Comparison of ENCODE assay signal across 23 cellular contexts in genomic region chr6:28004350-28005123, GRCh38. TPM values are rescaled to one million over a fixed set of nuclear protein-coding genes. Genes with fewer than 3 reads are reported as not detected.
DNase-seq lines count a peak whose midpoint lies in the region; ATAC-seq, FAIRE-seq and TF ChIP-seq lines count a peak whose summit lies in the region.
"Had no signal": no experiment of that assay in that cellular context is flagged by ENCODE, and none has a peak within 500 bp of the region (broad histone marks: within the 10 kb centered on the region; RNA-seq: fewer than 3 reads in every experiment).

No MANE protein-coding gene starts in this region.

- H3K9me3 Mint-ChIP-seq in H9 = no peaks in the 10 kb centered on the region; a peak in 1 of 5 replicates

- no peak overlapping the region for H4K91ac ChIP-seq in H9 (ENCODE audit: insufficient read length, low read depth, low read length)
- no peak overlapping the region for H4K91ac ChIP-seq in neuronal stem cell (ENCODE audit: low read depth, low read length, poor library complexity)

- TF ChIP-seq CTCF in H9 (conservative IDR thresholded peaks at IDR 0.05) = no peak
- TF ChIP-seq CTCF in K562 (IDR thresholded peaks at IDR 0.05 in 2 of 3, conservative IDR thresholded peaks at IDR 0.05 in 1 of 3; ENCODE audit: insufficient read depth in 2 of 3, low read depth in 1 of 3, low read length in 3 of 3) = no peak

- TF ChIP-seq RAD21 in K562 (CRISPR knock-in tag; conservative IDR thresholded peaks at IDR 0.05 in 1 of 2, IDR thresholded peaks at IDR 0.05 in 1 of 2) = 0 out of 4 replicates have a peak, but pooled peaks of 1 of the 2 experiments have one; percentile 11

- no peak overlapping the region for H4K5ac ChIP-seq in H9 (ENCODE audit: insufficient read length, low read depth, low read length)

- H3K9me1 ChIP-seq in K562 (ENCODE audit: control insufficient read depth, insufficient read depth, low read length) = no peaks in the 10 kb centered on the region

- ATAC-seq in K562 = no peak
- ATAC-seq in GM18907 (IDR thresholded peaks at IDR 0.05; ENCODE audit: unreplicated experiment) = no peak
- ATAC-seq in GM19455 (IDR thresholded peaks at IDR 0.05; ENCODE audit: unreplicated experiment) = no peak
- ATAC-seq in HG02852 (IDR thresholded peaks at IDR 0.05; ENCODE audit: unreplicated experiment) = no peak
- ATAC-seq: PC-3 had no signal

- peaks cover 1% of the 10 kb centered on the region; the same call in 1 of the 2 replicates for H3K27me3 Mint-ChIP-seq in H9 (ENCODE audit: low read depth)

- H3K36me3 ChIP-seq in K562 (ENCODE audit: control insufficient read depth, insufficient read depth, low read length) = no peaks in the 10 kb centered on the region
- H3K36me3 ChIP-seq in iPS-20b (ENCODE audit: insufficient read depth, low read depth, low read length) = no peaks in the 10 kb centered on the region
- H3K36me3 ChIP-seq in neuronal stem cell (replicated peaks in 1 of 2; ENCODE audit: control insufficient read depth in 2 of 2, insufficient read depth in 2 of 2, low read length in 2 of 2) = no peaks in the 10 kb centered on the region
- H3K36me3 ChIP-seq: HAP-1 had no signal

- peak overlapping the region in 1 of 2 experiments; percentile 38; a peak in 1 of 5 replicates for H3K4me3 Mint-ChIP-seq in H9
- H3K4me3 Mint-ChIP-seq: CD8-positive, alpha-beta memory T cell had no signal

- no peaks in the 10 kb centered on the region for H3K79me2 ChIP-seq in H9 (ENCODE audit: insufficient read depth, low read length)
- no peaks in the 10 kb centered on the region for H3K79me2 ChIP-seq in K562 (ENCODE audit: control insufficient read depth, insufficient read depth, low read length)

- no peaks in the 10 kb centered on the region for H3K36me3 Mint-ChIP-seq in H9 (ENCODE audit: insufficient read depth in 1 of 3, low read depth in 3 of 3)

- POLR2A ChIA-PET in K562 (lab: Yijun Ruan, JAX) = interaction anchor here (0.6 kb wide), 1 partner anchor 362 kb away, joined by 3 read pairs; no protein-coding TSS in a partner anchor

- no peak overlapping the region for H3K23ac ChIP-seq in H9 (ENCODE audit: insufficient read length, low read depth, low read length)
- no peak overlapping the region for H3K23ac ChIP-seq in neuronal stem cell (ENCODE audit: low read depth, low read length, poor library complexity)

- H2BK5ac ChIP-seq in H9 (ENCODE audit: insufficient read length, low read length) (no peak overlapping the region), neuronal stem cell (ENCODE audit: low read length) (no peak overlapping the region)

- H2AFZ ChIP-seq in H9 (ENCODE audit: low read length) = no peak overlapping the region
- H2AFZ ChIP-seq in K562 (ENCODE audit: low read depth, low read length) = peak overlapping the region; percentile 69
- peak overlapping the region; percentile 25 for H2AFZ ChIP-seq in neuronal stem cell (ENCODE audit: low read length)

- peaks cover 12% of the 10 kb centered on the region; the same call in 1 of the 2 replicates for H3K4me1 ChIP-seq in H9 (ENCODE audit: insufficient read depth, low read length)
- peaks cover 8 to 21% of the 10 kb centered on the region in 2 experiments for H3K4me1 ChIP-seq in K562 (replicated peaks in 1 of 2; ENCODE audit: control insufficient read depth in 2 of 2, insufficient read depth in 2 of 2, low read length in 2 of 2)
- H3K4me1 ChIP-seq in iPS-20b (ENCODE audit: insufficient read depth, low read length) = peaks cover 28% of the 10 kb centered on the region; the same call in 1 of the 2 replicates
- H3K4me1 ChIP-seq in neuronal stem cell (ENCODE audit: control insufficient read depth in 2 of 2, insufficient read depth in 1 of 2, low read depth in 1 of 2, low read length in 2 of 2) = peaks cover 6 to 7% of the 10 kb centered on the region in 2 donors
- H3K4me1 ChIP-seq: HAP-1 had no signal

- peaks cover 39 to 42% of the 10 kb centered on the region in 2 experiments for H3K4me1 Mint-ChIP-seq in H9
- H3K4me1 Mint-ChIP-seq: CD8-positive, alpha-beta memory T cell had no signal

- no CpG with 5 or more reads among the region's 5 CpGs for WGBS in H9 (ENCODE audit: extremely low coverage, insufficient read length, low lambda C conversion rate)
- 39% methylated on average over 5 of the region's 5 CpGs for WGBS in K562 (ENCODE audit: insufficient coverage, low coverage, missing lambda C conversion rate)
- WGBS in neuronal stem cell (ENCODE audit: extremely low coverage in 2 of 2, insufficient read length in 2 of 2, insufficient replicate concordance in 1 of 2), 2 donors = no CpG with 5 or more reads among the region's 5 CpGs

- peak; percentile 23 for FAIRE-seq in K562 (lab: Jason Lieb, UNC)
- FAIRE-seq: A204.1, GM19239 had no signal

- H3K27ac ChIP-seq in H9 (ENCODE audit: insufficient read length, low read depth, low read length) (no peak overlapping the region), K562 (ENCODE audit: extremely low read depth, low read depth, low read length) (peak overlapping the region; percentile 19; the same call in 1 of the 3 replicates), iPS-20b (ENCODE audit: low read length) (no peak overlapping the region), neuronal stem cell (replicated peaks; ENCODE audit: low read length) (peak overlapping the region; percentile 25)
- H3K27ac ChIP-seq: C4-2B, HL-60 had no signal

- no peak overlapping the region for H3K56ac ChIP-seq in H9 (ENCODE audit: insufficient read length, low read depth, low read length)

- H2BK12ac ChIP-seq in H9 (ENCODE audit: insufficient read length, low read depth, low read length) = no peak overlapping the region
- H2BK12ac ChIP-seq in neuronal stem cell (ENCODE audit: low read length) = no peak overlapping the region

- H2AK5ac ChIP-seq in H9 (ENCODE audit: insufficient read length, low read length) (no peak overlapping the region), neuronal stem cell (ENCODE audit: low read depth, low read length) (no peak overlapping the region)

- no peak overlapping the region for H3K14ac ChIP-seq in H9 (ENCODE audit: insufficient read depth, low read length)
- no peak overlapping the region for H3K14ac ChIP-seq in neuronal stem cell (ENCODE audit: low read length)

- no peak overlapping the region for H3T11ph ChIP-seq in H9 (ENCODE audit: low read length)

- in situ Hi-C loops in K562 (cut with MboI) = no loop called here

- H3K9me3 ChIP-seq in H9 (ENCODE audit: control insufficient read depth, low read depth, low read length) (no peaks in the 10 kb centered on the region), K562 (replicated peaks; ENCODE audit: control insufficient read depth, insufficient read depth, low read depth, low read length) (no peaks in the 10 kb centered on the region), iPS-20b (ENCODE audit: insufficient read depth, low read depth, low read length) (no peaks in the 10 kb centered on the region), neuronal stem cell (replicated peaks in 1 of 2; ENCODE audit: control insufficient read depth in 2 of 2, insufficient read depth in 1 of 2, low read depth in 1 of 2, low read length in 2 of 2) (no peaks in the 10 kb centered on the region)
- H3K9me3 ChIP-seq: HAP-1 had no signal

- no peak overlapping the region for H2BK120ac ChIP-seq in H9 (ENCODE audit: low read depth, low read length, poor library complexity, severe bottlenecking)
- H2BK120ac ChIP-seq in neuronal stem cell (ENCODE audit: low read depth, low read length) = no peak overlapping the region

- CTCF ChIA-PET in K562 (lab: Yijun Ruan, JAX; ENCODE audit: low intra/inter-chr PET ratio) = no interaction called here

- BruUV-seq in K562 (replicated peaks; lab: Mats Ljungman, UMichigan) = no TSS peak

- H3K4me3 ChIP-seq in K562 (no peak overlapping the region), iPS-20b (ENCODE audit: low read length) (no peak overlapping the region; the same call in 1 of the 2 replicates), neuronal stem cell (ENCODE audit: low read length in 2 of 2) (no peak overlapping the region)
- H3K4me3 ChIP-seq: HAP-1 had no signal

- TF ChIP-seq EP300 in K562 (IDR thresholded peaks at IDR 0.05; ENCODE audit: low read length) = no peak

- no peak overlapping the region for H3K4me2 ChIP-seq in H9 (ENCODE audit: insufficient read depth, insufficient read length, low read length)
- H3K4me2 ChIP-seq in K562 (ENCODE audit: insufficient read depth, low read length) = no peak overlapping the region; the same call in 1 of the 2 replicates
- no peak overlapping the region for H3K4me2 ChIP-seq in neuronal stem cell (ENCODE audit: insufficient read depth, low read length, poor library complexity, severe bottlenecking)

- no peaks in the 10 kb centered on the region for H4K20me1 ChIP-seq in H9 (ENCODE audit: control insufficient read depth, insufficient read depth, insufficient read length)
- H4K20me1 ChIP-seq in K562 (replicated peaks; ENCODE audit: control insufficient read depth, insufficient read depth, low read length) = no peaks in the 10 kb centered on the region

- intact Hi-C loops in K562 (cut with micrococcal nuclease) = no loop called here

- no peaks in the 10 kb centered on the region for H3K79me1 ChIP-seq in H9 (ENCODE audit: insufficient read depth, low read depth, low read length, poor library complexity, severe bottlenecking)
- H3K79me1 ChIP-seq in neuronal stem cell (ENCODE audit: low read depth, low read length) = no peaks in the 10 kb centered on the region

- H2BK20ac ChIP-seq in H9 (ENCODE audit: low read depth, low read length, poor library complexity, severe bottlenecking) = no peak overlapping the region

- H3K9ac ChIP-seq in H9 (ENCODE audit: extremely low read depth, insufficient read length, low read length) = no peak overlapping the region
- H3K9ac ChIP-seq in K562 (ENCODE audit: insufficient read depth in 1 of 2, low read depth in 2 of 2, low read length in 2 of 2) = no peak overlapping the region
- H3K9ac ChIP-seq in iPS-20b (ENCODE audit: low read depth, low read length) = peak overlapping the region; percentile 22; the same call in 1 of the 2 replicates
- no peak overlapping the region for H3K9ac ChIP-seq in neuronal stem cell (ENCODE audit: low read depth, low read length, poor library complexity)

- no peak for TF ChIP-seq POLR2A in K562 (conservative IDR thresholded peaks at IDR 0.05)

- H4K8ac ChIP-seq in H9 (replicated peaks; ENCODE audit: insufficient read length, low read depth, low read length) (no peak overlapping the region), neuronal stem cell (ENCODE audit: low read depth, low read length) (no peak overlapping the region)

- peak overlapping the region in 2 of 3 experiments; percentile 87 to 94; a peak in 6 of 7 replicates for H3K27ac Mint-ChIP-seq in H9

- H2BK15ac ChIP-seq in H9 (ENCODE audit: low read depth, low read length) = no peak overlapping the region
- H2BK15ac ChIP-seq in neuronal stem cell (ENCODE audit: low read length) = no peak overlapping the region

- no peaks in the 10 kb centered on the region for H3K23me2 ChIP-seq in H9 (ENCODE audit: insufficient read length, low read depth, low read length, poor library complexity, severe bottlenecking)

- no peak for DNase-seq in H9
- DNase-seq in K562 (ENCODE audit: extremely low read depth in 1 of 4, low spot score in 3 of 4) = peak in 1 of 4 experiments; percentile 23
- no peak for DNase-seq in neuronal stem cell (ENCODE audit: low spot score)
- DNase-seq: CD8-positive, alpha-beta memory T cell; GDM1; IMR-90; NCI-H1694; NCI-H2081 treated with DMSO at 0.1 percent for 48 hours; NCI-H2171 treated with DMSO at 0.1 percent for 48 hours; NCI-H446; PC-3; Right ventricle myocardium superior had no signal

- H3K4ac ChIP-seq in H9 (ENCODE audit: low read depth, low read length) = no peak overlapping the region
- no peak overlapping the region for H3K4ac ChIP-seq in neuronal stem cell (ENCODE audit: low read length)

- H3K18ac ChIP-seq in H9 (ENCODE audit: insufficient read length, low read depth, low read length) = no peak overlapping the region
- H3K18ac ChIP-seq in neuronal stem cell (ENCODE audit: low read length) = no peak overlapping the region

- H3K27me3 ChIP-seq in H9 (ENCODE audit: insufficient read depth, low read length) = no peaks in the 10 kb centered on the region
- H3K27me3 ChIP-seq in K562 (ENCODE audit: control insufficient read depth in 2 of 2, insufficient read depth in 2 of 2, low read length in 2 of 2) = no peaks in the 10 kb centered on the region
- no peaks in the 10 kb centered on the region for H3K27me3 ChIP-seq in iPS-20b (ENCODE audit: insufficient read depth, low read length)
- H3K27me3 ChIP-seq in neuronal stem cell (ENCODE audit: control insufficient read depth in 3 of 3, insufficient read depth in 3 of 3, low read depth in 1 of 3, low read length in 3 of 3) = peaks cover 0 to 6% (median 0%) of the 10 kb centered on the region in 3 experiments

RNA-seq across cellular contexts. Expression of gene OR2B6, which starts 47.5 kb away (rescaled TPM):
- total RNA-seq in H9 (2021) (not detected in 2 replicates), K562 (2014; rRNA removed) (2.3 and 4.3 TPM in 2 replicates), K562 (2014; rRNA removed; fragmentation: Illumina TruSeq; extraction: Trizol) (6.4 and 8.3 TPM in 2 replicates), K562 (2015; rRNA removed; fragmentation: Illumina TruSeq; extraction: Trizol) (3.2 and 4.0 TPM in 2 replicates), K562 (2021) (4.2 and 4.4 TPM in 2 replicates)
- total RNA-seq in K562 (2011; cell fraction: chromatin; rRNA removed; ENCODE audit: low replicate concordance) = 50.3 and 101 TPM in 2 replicates
- 16.7 and 40.0 TPM in 2 replicates for total RNA-seq in K562 (2011; cell fraction: nucleolus; rRNA removed)
- total RNA-seq in K562 (2011; cell fraction: nucleoplasm; rRNA removed) = 128 and 218 TPM in 2 replicates
- polyA plus RNA-seq in K562 (2011; rRNA removed) (18.7 and 24.2 TPM in 2 replicates), K562 (2014; fragmentation: Illumina TruSeq; extraction: Trizol) (8.7 and 12.0 TPM in 2 replicates), K562 (2014; fragmentation: Nextera tagmentation; extraction: Ambion mirVana) (1 to 10 TPM; 1.9 to 2.4 TPM), K562 (2014; rRNA removed) (11.7 and 15.2 TPM in 2 replicates)
- polyA plus RNA-seq in K562 (2011; cell fraction: cytosol; rRNA removed) = 3.5 and 10.2 TPM in 2 replicates
- polyA plus RNA-seq in K562 (2011; cell fraction: nucleus; rRNA removed) = 131 and 142 TPM in 2 replicates
- polyA plus RNA-seq in K562 (2012) = 2.2 and 10.6 TPM in 2 replicates
- 15.7 and 16.4 TPM in 2 replicates for polyA minus RNA-seq in K562 (2011; rRNA and poly(A)+ RNA removed)
- polyA minus RNA-seq in K562 (2011; cell fraction: cytosol; rRNA and poly(A)+ RNA removed) = 1.8 and 2.5 TPM in 2 replicates
- 26.7 and 27.9 TPM in 2 replicates for polyA minus RNA-seq in K562 (2011; cell fraction: nucleus; rRNA and poly(A)+ RNA removed)
- polyA plus RNA-seq in neuronal stem cell (2013, experiment 1 of 2) = not detected
- 0.07 TPM for polyA plus RNA-seq in neuronal stem cell (2013, experiment 2 of 2)
- total RNA-seq: CD8-positive, alpha-beta memory T cell; HT-29; IMR-90; PC-3; Right ventricle myocardium superior; RPMI7951 had no signal
- polyA plus RNA-seq: CD8-positive, alpha-beta memory T cell; IMR-90 had no signal

Comparison
In these comparisons a context has a peak if more than half of its experiments do, and no peak if none do; other contexts are left out.
1. H3K27ac ChIP-seq: peak in K562 (single experiment) and neuronal stem cell (single experiment); none in H9 (single experiment) and iPS-20b (single experiment).